Comparison of ENCODE assay signal across 1 cellular context in the genomic region with DNA sequence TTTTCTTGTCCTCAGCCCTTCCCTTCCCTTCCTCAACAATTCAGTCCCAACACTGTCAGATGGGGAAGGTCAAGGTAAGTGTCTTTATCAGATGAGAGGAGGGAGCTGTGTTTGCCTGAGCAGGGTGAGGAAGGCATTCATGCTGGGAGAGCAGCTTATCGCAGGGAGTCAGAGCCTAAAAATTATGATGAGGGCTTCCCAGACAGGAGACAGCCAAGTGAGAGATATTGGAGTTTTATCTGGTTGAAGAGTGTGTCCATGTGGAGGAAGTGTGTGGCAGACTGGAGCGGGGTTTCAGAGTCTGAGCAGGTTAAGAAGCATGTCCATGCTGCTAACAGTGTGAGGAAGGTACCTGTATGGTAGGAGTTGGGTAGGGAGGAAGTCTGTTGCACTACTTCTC.
TF ChIP-seq lines count a peak whose summit lies in the region.

No MANE protein-coding gene starts in this region.

TF ChIP-seq in K562, 482 proteins besides CTCF, POLR2A, EP300 and RAD21 (continues in another document):
- TF ChIP-seq POLR2B (IDR thresholded peaks at IDR 0.05; ENCODE audit: low read depth, partially characterized antibody): no peak
- TF ChIP-seq PML (IDR thresholded peaks at IDR 0.05; ENCODE audit: low read length): peak; percentile 83
- TF ChIP-seq NFYB (IDR thresholded peaks at IDR 0.05; ENCODE audit: extremely low read depth, insufficient read length): no peak
- peak; percentile 93 for TF ChIP-seq NCOR1 (IDR thresholded peaks at IDR 0.05)
- TF ChIP-seq, protein P1, sequence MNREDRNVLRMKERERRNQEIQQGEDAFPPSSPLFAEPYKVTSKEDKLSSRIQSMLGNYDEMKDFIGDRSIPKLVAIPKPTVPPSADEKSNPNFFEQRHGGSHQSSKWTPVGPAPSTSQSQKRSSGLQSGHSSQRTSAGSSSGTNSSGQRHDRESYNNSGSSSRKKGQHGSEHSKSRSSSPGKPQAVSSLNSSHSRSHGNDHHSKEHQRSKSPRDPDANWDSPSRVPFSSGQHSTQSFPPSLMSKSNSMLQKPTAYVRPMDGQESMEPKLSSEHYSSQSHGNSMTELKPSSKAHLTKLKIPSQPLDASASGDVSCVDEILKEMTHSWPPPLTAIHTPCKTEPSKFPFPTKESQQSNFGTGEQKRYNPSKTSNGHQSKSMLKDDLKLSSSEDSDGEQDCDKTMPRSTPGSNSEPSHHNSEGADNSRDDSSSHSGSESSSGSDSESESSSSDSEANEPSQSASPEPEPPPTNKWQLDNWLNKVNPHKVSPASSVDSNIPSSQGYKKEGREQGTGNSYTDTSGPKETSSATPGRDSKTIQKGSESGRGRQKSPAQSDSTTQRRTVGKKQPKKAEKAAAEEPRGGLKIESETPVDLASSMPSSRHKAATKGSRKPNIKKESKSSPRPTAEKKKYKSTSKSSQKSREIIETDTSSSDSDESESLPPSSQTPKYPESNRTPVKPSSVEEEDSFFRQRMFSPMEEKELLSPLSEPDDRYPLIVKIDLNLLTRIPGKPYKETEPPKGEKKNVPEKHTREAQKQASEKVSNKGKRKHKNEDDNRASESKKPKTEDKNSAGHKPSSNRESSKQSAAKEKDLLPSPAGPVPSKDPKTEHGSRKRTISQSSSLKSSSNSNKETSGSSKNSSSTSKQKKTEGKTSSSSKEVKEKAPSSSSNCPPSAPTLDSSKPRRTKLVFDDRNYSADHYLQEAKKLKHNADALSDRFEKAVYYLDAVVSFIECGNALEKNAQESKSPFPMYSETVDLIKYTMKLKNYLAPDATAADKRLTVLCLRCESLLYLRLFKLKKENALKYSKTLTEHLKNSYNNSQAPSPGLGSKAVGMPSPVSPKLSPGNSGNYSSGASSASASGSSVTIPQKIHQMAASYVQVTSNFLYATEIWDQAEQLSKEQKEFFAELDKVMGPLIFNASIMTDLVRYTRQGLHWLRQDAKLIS (CRISPR knock-in tag; IDR thresholded peaks at IDR 0.05): no peak
- peak; percentile 90 for TF ChIP-seq TEAD4 (IDR thresholded peaks at IDR 0.05; ENCODE audit: low read length)
- no peak for TF ChIP-seq TEAD4 (CRISPR knock-in tag; IDR thresholded peaks at IDR 0.05; ENCODE audit: borderline replicate concordance)
- TF ChIP-seq HDAC1 (IDR thresholded peaks at IDR 0.05): peak in 1 of 2 experiments; percentile 70; a peak in 2 of 4 replicates
- TF ChIP-seq ILK (tag; IDR thresholded peaks at IDR 0.05; ENCODE audit: borderline replicate concordance, low read depth): no peak
- no peak for TF ChIP-seq ZNF830 (CRISPR knock-in tag; IDR thresholded peaks at IDR 0.05)
- 0 out of 4 replicates have a peak, but pooled peaks of 1 of the 2 experiments have one; percentile 28 for TF ChIP-seq MAZ (CRISPR knock-in tag; conservative IDR thresholded peaks at IDR 0.05 in 1 of 2, IDR thresholded peaks at IDR 0.05 in 1 of 2)
- TF ChIP-seq SAP30 (IDR thresholded peaks at IDR 0.05; ENCODE audit: borderline replicate concordance, insufficient read depth, low read depth, low read length, poor library complexity, severe bottlenecking): no peak
- TF ChIP-seq, protein P2, sequence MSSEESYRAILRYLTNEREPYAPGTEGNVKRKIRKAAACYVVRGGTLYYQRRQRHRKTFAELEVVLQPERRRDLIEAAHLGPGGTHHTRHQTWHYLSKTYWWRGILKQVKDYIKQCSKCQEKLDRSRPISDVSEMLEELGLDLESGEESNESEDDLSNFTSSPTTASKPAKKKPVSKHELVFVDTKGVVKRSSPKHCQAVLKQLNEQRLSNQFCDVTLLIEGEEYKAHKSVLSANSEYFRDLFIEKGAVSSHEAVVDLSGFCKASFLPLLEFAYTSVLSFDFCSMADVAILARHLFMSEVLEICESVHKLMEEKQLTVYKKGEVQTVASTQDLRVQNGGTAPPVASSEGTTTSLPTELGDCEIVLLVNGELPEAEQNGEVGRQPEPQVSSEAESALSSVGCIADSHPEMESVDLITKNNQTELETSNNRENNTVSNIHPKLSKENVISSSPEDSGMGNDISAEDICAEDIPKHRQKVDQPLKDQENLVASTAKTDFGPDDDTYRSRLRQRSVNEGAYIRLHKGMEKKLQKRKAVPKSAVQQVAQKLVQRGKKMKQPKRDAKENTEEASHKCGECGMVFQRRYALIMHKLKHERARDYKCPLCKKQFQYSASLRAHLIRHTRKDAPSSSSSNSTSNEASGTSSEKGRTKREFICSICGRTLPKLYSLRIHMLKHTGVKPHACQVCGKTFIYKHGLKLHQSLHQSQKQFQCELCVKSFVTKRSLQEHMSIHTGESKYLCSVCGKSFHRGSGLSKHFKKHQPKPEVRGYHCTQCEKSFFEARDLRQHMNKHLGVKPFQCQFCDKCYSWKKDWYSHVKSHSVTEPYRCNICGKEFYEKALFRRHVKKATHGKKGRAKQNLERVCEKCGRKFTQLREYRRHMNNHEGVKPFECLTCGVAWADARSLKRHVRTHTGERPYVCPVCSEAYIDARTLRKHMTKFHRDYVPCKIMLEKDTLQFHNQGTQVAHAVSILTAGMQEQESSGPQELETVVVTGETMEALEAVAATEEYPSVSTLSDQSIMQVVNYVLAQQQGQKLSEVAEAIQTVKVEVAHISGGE (CRISPR knock-in tag; IDR thresholded peaks at IDR 0.05): no peak
- TF ChIP-seq ZBTB7A (IDR thresholded peaks at IDR 0.05; ENCODE audit: borderline replicate concordance, control insufficient read depth, low read depth, low read length): no peak
- peak; percentile 78 for TF ChIP-seq NFIC (IDR thresholded peaks at IDR 0.05)
- TF ChIP-seq ZNF324 (CRISPR knock-in tag; IDR thresholded peaks at IDR 0.05): no peak
- TF ChIP-seq DPF2 (IDR thresholded peaks at IDR 0.05): peak; percentile 93
- no peak for TF ChIP-seq ADNP (tag; IDR thresholded peaks at IDR 0.05)
- TF ChIP-seq ZNF76 (CRISPR knock-in tag; IDR thresholded peaks at IDR 0.05; ENCODE audit: borderline replicate concordance): no peak
- TF ChIP-seq JUN (IDR thresholded peaks at IDR 0.05; ENCODE audit: borderline replicate concordance, low read depth, low read length): no peak
- no peak for TF ChIP-seq JUN (CRISPR knock-in tag; IDR thresholded peaks at IDR 0.05; ENCODE audit: borderline replicate concordance)
- TF ChIP-seq JUND (IDR thresholded peaks at IDR 0.05; ENCODE audit: borderline replicate concordance, low read depth, low read length): peak; percentile 41; the same call in 1 of the 2 replicates
- TF ChIP-seq JUND (tag; IDR thresholded peaks at IDR 0.05; ENCODE audit: borderline replicate concordance, low read depth, low read length): no peak; the same call in 2 of the 3 replicates
- no peak for TF ChIP-seq ZNF277 (CRISPR knock-in tag; IDR thresholded peaks at IDR 0.05; ENCODE audit: borderline replicate concordance)
- no peak for TF ChIP-seq GTF2A2 (tag; IDR thresholded peaks at IDR 0.05)
- no peak for TF ChIP-seq ZFP1 (CRISPR knock-in tag; IDR thresholded peaks at IDR 0.05)
- TF ChIP-seq RNF2 (IDR thresholded peaks at IDR 0.05): peak; percentile 78
- peak; percentile 58; the same call in 1 of the 2 replicates for TF ChIP-seq ZNF766 (CRISPR knock-in tag; conservative IDR thresholded peaks at IDR 0.05)
- no peak for TF ChIP-seq RBFOX2 (IDR thresholded peaks at IDR 0.05; ENCODE audit: low read depth, low read length)
- TF ChIP-seq KLF6 (CRISPR knock-in tag; IDR thresholded peaks at IDR 0.05; ENCODE audit: borderline replicate concordance): no peak
- no peak for TF ChIP-seq NFATC3 (IDR thresholded peaks at IDR 0.05)
- peak; percentile 66 for TF ChIP-seq PKNOX1 (IDR thresholded peaks at IDR 0.05)
- peak; percentile 73; the same call in 1 of the 2 replicates for TF ChIP-seq ZBTB2 (IDR thresholded peaks at IDR 0.05)
- TF ChIP-seq NCOA2 (IDR thresholded peaks at IDR 0.05; ENCODE audit: partially characterized antibody in 2 of 2): no peak
- no peak for TF ChIP-seq EHMT2 (IDR thresholded peaks at IDR 0.05)
- no peak for TF ChIP-seq NR2C2 (CRISPR knock-in tag; IDR thresholded peaks at IDR 0.05)
- TF ChIP-seq NR2C2 (tag; IDR thresholded peaks at IDR 0.05): no peak
- no peak for TF ChIP-seq TEAD2 (tag; IDR thresholded peaks at IDR 0.05)
- TF ChIP-seq XRCC5 (IDR thresholded peaks at IDR 0.05; ENCODE audit: low read depth, low read length): no peak
- TF ChIP-seq ZNF511 (CRISPR knock-in tag; IDR thresholded peaks at IDR 0.05): no peak
- no peak for TF ChIP-seq ZNF124 (CRISPR knock-in tag; IDR thresholded peaks at IDR 0.05)
- TF ChIP-seq, protein P3, sequence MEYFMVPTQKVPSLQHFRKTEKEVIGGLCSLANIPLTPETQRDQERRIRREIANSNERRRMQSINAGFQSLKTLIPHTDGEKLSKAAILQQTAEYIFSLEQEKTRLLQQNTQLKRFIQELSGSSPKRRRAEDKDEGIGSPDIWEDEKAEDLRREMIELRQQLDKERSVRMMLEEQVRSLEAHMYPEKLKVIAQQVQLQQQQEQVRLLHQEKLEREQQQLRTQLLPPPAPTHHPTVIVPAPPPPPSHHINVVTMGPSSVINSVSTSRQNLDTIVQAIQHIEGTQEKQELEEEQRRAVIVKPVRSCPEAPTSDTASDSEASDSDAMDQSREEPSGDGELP (CRISPR knock-in tag; IDR thresholded peaks at IDR 0.05; ENCODE audit: borderline replicate concordance): peak; percentile 23; the same call in 1 of the 2 replicates
- TF ChIP-seq KDM1A (IDR thresholded peaks at IDR 0.05): peak; percentile 76 to 78; a peak in 3 of 4 replicates
- TF ChIP-seq CC2D1A (IDR thresholded peaks at IDR 0.05): peak; percentile 35; the same call in 1 of the 2 replicates
- no peak for TF ChIP-seq PTTG1 (tag; IDR thresholded peaks at IDR 0.05; ENCODE audit: low read depth)
- 0 out of 2 replicates have a peak, but pooled peaks have one; percentile 55 for TF ChIP-seq LCOR (CRISPR knock-in tag; IDR thresholded peaks at IDR 0.05)
- peak; percentile 48; the same call in 1 of the 2 replicates for TF ChIP-seq ESRRA (IDR thresholded peaks at IDR 0.05; ENCODE audit: borderline replicate concordance, low read depth)
- no peak for TF ChIP-seq FOXJ3 (CRISPR knock-in tag; IDR thresholded peaks at IDR 0.05)
- TF ChIP-seq NFE2 (IDR thresholded peaks at IDR 0.05; ENCODE audit: low read depth): peak; percentile 59
- TF ChIP-seq ZNF518B (CRISPR knock-in tag; IDR thresholded peaks at IDR 0.05): no peak
